Comparison of ENCODE assay signal across 9 cellular contexts in genomic region chr14:35140718-35141581, GRCh38. TPM values are rescaled to one million over a fixed set of nuclear protein-coding genes. Genes with fewer than 3 reads are reported as not detected.
DNase-seq lines count a peak whose midpoint lies in the region; ATAC-seq and TF ChIP-seq lines count a peak whose summit lies in the region.
"Had no signal": no experiment of that assay in that cellular context is flagged by ENCODE, and none has a peak within 500 bp of the region (broad histone marks: within the 10 kb centered on the region; RNA-seq: fewer than 3 reads in every experiment).

No MANE protein-coding gene starts in this region.

- 0 out of 2 replicates have a peak, but pooled peaks cover 4% of the 10 kb centered on the region for H3F3A ChIP-seq in GM23338 (replicated peaks; ENCODE audit: low read depth)

- H3K4me1 ChIP-seq in BE2C (no peaks in the 10 kb centered on the region), GM23338 (ENCODE audit: insufficient read depth) (no peaks in the 10 kb centered on the region)

- no peak for DNase-seq in BE2C
- peak; percentile 31 for DNase-seq in GM23338 (ENCODE audit: low spot score)
- peak; percentile 38 for DNase-seq in RWPE1 (ENCODE audit: low spot score)
- DNase-seq in kidney tubule cell (ENCODE audit: low spot score), result peak; percentile 47
- DNase-seq in NOMO-1 treated with dmso at 0.1 percent for 144 hours (lab: John Stamatoyannopoulos, UW; ENCODE audit: unreplicated experiment), result no peak
- DNase-seq in nephron progenitor cell, result no peak
- DNase-seq: cortex of kidney had no signal

- H3K27me3 ChIP-seq in BE2C (no peaks in the 10 kb centered on the region), GM23338 (ENCODE audit: insufficient read depth) (no peaks in the 10 kb centered on the region)

- no peaks in the 10 kb centered on the region for H3K9me3 ChIP-seq in BE2C

- H3K36me3 Mint-ChIP-seq in GM23338 (ENCODE audit: low read depth) (peaks cover 2% of the 10 kb centered on the region; the same call in 1 of the 3 replicates), nephron progenitor cell (ENCODE audit: low read depth) (peaks cover 3% of the 10 kb centered on the region)

- no peak overlapping the region for H2AFZ ChIP-seq in GM23338

- H3K4me3 ChIP-seq in BE2C (ENCODE audit: low read depth, low read length), result no peak overlapping the region
- H3K4me3 ChIP-seq in GM23338, result no peak overlapping the region

- TF ChIP-seq CTCF in BE2C (IDR thresholded peaks at IDR 0.05; ENCODE audit: low read depth, low read length), result peak; percentile 22; the same call in 1 of the 2 replicates
- peak in 1 of 2 experiments; percentile 70; a peak in 3 of 4 replicates for TF ChIP-seq CTCF in GM23338 (conservative IDR thresholded peaks at IDR 0.05; ENCODE audit: low read depth in 2 of 2)
- TF ChIP-seq CTCF in RWPE1 (conservative IDR thresholded peaks at IDR 0.05; ENCODE audit: low read depth), result peak; percentile 55
- no peak for TF ChIP-seq CTCF in nephron progenitor cell (IDR thresholded peaks at IDR 0.05)

- H3K4me3 Mint-ChIP-seq in GM23338 (no peak overlapping the region), nephron progenitor cell (no peak overlapping the region)

- H3K27ac ChIP-seq in GM23338 (ENCODE audit: low read depth) (no peak overlapping the region), RWPE1 (no peak overlapping the region)

- peaks cover 25% of the 10 kb centered on the region for H3K79me2 ChIP-seq in GM23338 (replicated peaks; ENCODE audit: insufficient read depth)

- H3K9me3 Mint-ChIP-seq in GM23338, result no peaks in the 10 kb centered on the region
- H3K9me3 Mint-ChIP-seq in nephron progenitor cell, result no peaks in the 10 kb centered on the region

- H3K27me3 Mint-ChIP-seq in GM23338 (ENCODE audit: insufficient read depth, low read depth, poor library complexity), result peaks cover 2% of the 10 kb centered on the region
- no peaks in the 10 kb centered on the region for H3K27me3 Mint-ChIP-seq in nephron progenitor cell (ENCODE audit: low read depth, poor library complexity)

- ATAC-seq in GM23338 (no peak), HG03039 (IDR thresholded peaks at IDR 0.05; ENCODE audit: unreplicated experiment) (no peak), GM21529 (IDR thresholded peaks at IDR 0.05; ENCODE audit: unreplicated experiment) (no peak)

- H3K27ac Mint-ChIP-seq in GM23338, result no peak overlapping the region; the same call in 1 of the 2 replicates
- no peak overlapping the region for H3K27ac Mint-ChIP-seq in nephron progenitor cell

- H3K4me2 ChIP-seq in GM23338, result no peak overlapping the region

- no peaks in the 10 kb centered on the region for H3K36me3 ChIP-seq in BE2C
- H3K36me3 ChIP-seq in GM23338 (ENCODE audit: insufficient read depth), result no peaks in the 10 kb centered on the region

- H3K4me1 Mint-ChIP-seq in GM23338 (peaks cover 2% of the 10 kb centered on the region; the same call in 2 of the 3 replicates), nephron progenitor cell (no peaks in the 10 kb centered on the region)

- H3K9me2 ChIP-seq in GM23338 (ENCODE audit: insufficient read depth), result no peaks in the 10 kb centered on the region

- CTCF ChIA-PET in RWPE1 (lab: Yijun Ruan, JAX), result interaction anchor here (0.6 to 1.7 kb wide), 16 partner anchors 14 to 787 kb away, joined by 3 to 8 read pairs (median 3); no protein-coding TSS in a partner anchor

- H4K20me1 ChIP-seq in GM23338 (replicated peaks; ENCODE audit: insufficient read depth), result no peaks in the 10 kb centered on the region; the same call in 1 of the 2 replicates

- POLR2A ChIA-PET in RWPE1 (lab: Yijun Ruan, JAX; ENCODE audit: low non-redundant PET), result no interaction called here

TF ChIP-seq in GM23338, 12 proteins besides CTCF, POLR2A, EP300 and RAD21 (continues in another document):
- TF ChIP-seq POLR2AphosphoS5 (IDR thresholded peaks at IDR 0.05; ENCODE audit: low read depth) (no peak), STAT1 (IDR thresholded peaks at IDR 0.05; ENCODE audit: unreplicated experiment) (no peak), EZH2 (IDR thresholded peaks at IDR 0.05; ENCODE audit: low read depth, unreplicated experiment) (no peak), ZNF114 (CRISPR knock-in tag; IDR thresholded peaks at IDR 0.05) (no peak), EZH2phosphoT487 (IDR thresholded peaks at IDR 0.05; ENCODE audit: unreplicated experiment) (no peak), REST (IDR thresholded peaks at IDR 0.05; ENCODE audit: unreplicated experiment) (no peak), CREB1 (CRISPR knock-in tag; IDR thresholded peaks at IDR 0.05; ENCODE audit: low read depth) (no peak), JUNB (IDR thresholded peaks at IDR 0.05; ENCODE audit: unreplicated experiment) (no peak)

RNA-seq across cellular contexts. Expression of gene PRORP, which starts 18.6 kb away (rescaled TPM):
- polyA plus RNA-seq in BE2C (2012; ENCODE audit: insufficient read depth, insufficient read length, low read depth), result 6.6 TPM
- total RNA-seq in GM23338 (2014; rRNA removed; shearing (Covaris generic)), result 39.0 and 50.4 TPM in 2 replicates
- 25.3 and 28.8 TPM in 2 replicates for polyA plus RNA-seq in GM23338 (2016; fragmentation: Nextera tagmentation; extraction: Ambion mirVana)

RNA-seq across cellular contexts. Expression of gene PPP2R3C, which starts 19.2 kb away (rescaled TPM):
- 27.9 TPM for polyA plus RNA-seq in BE2C (2012; ENCODE audit: insufficient read depth, insufficient read length, low read depth)
- total RNA-seq in GM23338 (2014; rRNA removed; shearing (Covaris generic)), result 35.9 and 40.0 TPM in 2 replicates
- polyA plus RNA-seq in GM23338 (2016; fragmentation: Nextera tagmentation; extraction: Ambion mirVana), result 37.6 and 43.0 TPM in 2 replicates

Comparison
In these comparisons a context has a peak if more than half of its experiments do, and no peak if none do; other contexts are left out.
1. DNase-seq: peak in GM23338 (single experiment), RWPE1 (single experiment) and kidney tubule cell (single experiment); none in BE2C (single experiment), NOMO-1 treated with dmso at 0.1 percent for 144 hours (single experiment) and nephron progenitor cell (single experiment).